In the genomic region with DNA sequence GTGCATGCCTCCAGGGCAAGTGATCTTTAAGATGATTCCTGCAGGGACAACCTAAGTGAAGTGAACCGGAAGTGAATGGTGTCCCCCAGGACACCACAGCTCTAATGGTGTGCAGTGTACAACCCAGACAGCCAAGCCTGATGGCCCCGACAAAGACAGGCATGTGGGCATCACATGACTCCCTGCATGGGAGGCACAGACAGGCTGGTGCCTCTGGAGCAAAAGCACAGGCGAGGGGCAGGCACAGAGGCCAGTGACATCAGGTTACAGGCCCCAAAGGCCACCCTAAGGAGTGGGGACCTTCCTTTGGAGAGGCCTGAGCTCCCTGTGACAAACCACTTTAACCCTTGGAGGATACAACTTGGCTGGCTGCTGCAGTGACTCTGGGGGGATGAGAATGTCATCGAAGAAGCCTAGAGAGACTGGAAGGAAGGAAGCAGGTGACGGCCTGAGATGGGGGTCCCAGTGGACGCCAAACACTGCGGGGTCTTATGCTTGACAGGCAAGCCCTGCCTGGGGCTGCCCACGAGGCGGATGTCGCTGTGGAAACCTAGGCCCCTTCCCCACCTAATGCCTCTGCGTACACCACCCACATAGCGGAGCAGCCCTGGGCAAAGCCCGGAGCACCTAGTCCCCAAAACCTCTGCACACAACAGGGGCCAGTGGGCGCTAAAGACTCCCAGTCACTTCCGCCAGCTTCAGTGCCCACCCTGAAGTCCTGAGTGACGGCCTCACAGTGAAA, we compare ENCODE assay signal across 21 cellular contexts. TPM values are rescaled to one million over a fixed set of nuclear protein-coding genes. Genes with fewer than 3 reads are reported as not detected.
DNase-seq lines count a peak whose midpoint lies in the region; ATAC-seq, FAIRE-seq and TF ChIP-seq lines count a peak whose summit lies in the region.
"Had no signal": no experiment of that assay in that cellular context is flagged by ENCODE, and none has a peak within 500 bp of the region (broad histone marks: within the 10 kb centered on the region; RNA-seq: fewer than 3 reads in every experiment).

No MANE protein-coding gene starts in this region.

- peak; percentile 55 for FAIRE-seq in bronchial epithelial cell (lab: Jason Lieb, UNC)

- DNase-seq in bronchial epithelial cell (ENCODE audit: low read depth) (no peak), left ventricle myocardium superior (no peak), sigmoid colon (no peak), HK-2 (ENCODE audit: unreplicated experiment) (no peak), NCI-H2171 (lab: John Stamatoyannopoulos, UW) (no peak), T1000 (lab: John Stamatoyannopoulos, UW) (no peak), GOT3 (lab: John Stamatoyannopoulos, UW) (no peak)
- DNase-seq: activated CD4-positive, alpha-beta T cell treated with anti-CD3 and anti-CD28 coated beads, Interleukin-2, amount 50 U/mL, for 1 hour; activated naive CD4-positive, alpha-beta T cell treated with anti-CD3 and anti-CD28 coated beads for 36 hours; DMS153; GDM1; left lung; NCI-H1436; NCI-H526; SHP77; T-cell had no signal

- H3K9me3 ChIP-seq in HEK293 (ENCODE audit: control insufficient read depth, insufficient read depth, low read depth, low read length) (no peaks in the 10 kb centered on the region), sigmoid colon (no peaks in the 10 kb centered on the region)
- H3K9me3 ChIP-seq: left lung, thoracic aorta had no signal

- H3K36me3 ChIP-seq in HEK293 (ENCODE audit: control insufficient read depth in 2 of 2, insufficient read depth in 1 of 2, low read length in 2 of 2) (peaks cover 8 to 81% of the 10 kb centered on the region in 2 experiments; a peak in 2 of 3 replicates), bronchial epithelial cell (ENCODE audit: control insufficient read depth, insufficient read depth, low read length) (peaks cover 43% of the 10 kb centered on the region), sigmoid colon (peaks cover 22 to 62% (median 38%) of the 10 kb centered on the region in 4 donors)

- POLR2A ChIA-PET in HEK293 (lab: Yijun Ruan, JAX): no interaction called here

- TF ChIP-seq CTCF in HEK293 (tag by site-specific recombination; IDR thresholded peaks at IDR 0.05) (no peak), bronchial epithelial cell (IDR thresholded peaks at IDR 0.05; ENCODE audit: insufficient read depth, low read length, severe bottlenecking) (no peak), sigmoid colon (IDR thresholded peaks at IDR 0.05) (no peak)

- no peak for TF ChIP-seq EP300 in sigmoid colon (IDR thresholded peaks at IDR 0.05)

- ATAC-seq in left ventricle myocardium superior: peak; percentile 17
- ATAC-seq: left lung, T-cell had no signal

- intact Hi-C loops in left ventricle myocardium superior (cut with micrococcal nuclease) (no loop called here), sigmoid colon (cut with DNase I) (no loop called here)

- H3K27me3 ChIP-seq in bronchial epithelial cell (ENCODE audit: control insufficient read depth, insufficient read depth, low read length) (no peaks in the 10 kb centered on the region), sigmoid colon (no peaks in the 10 kb centered on the region)
- H3K27me3 ChIP-seq: left lung had no signal

- H3K27ac ChIP-seq in HEK293 (ENCODE audit: extremely low read depth, low read depth, low read length) (no peak overlapping the region), sigmoid colon (peak overlapping the region; percentile 0 to 70 (median 22))
- H3K27ac ChIP-seq: HL-60, left lung had no signal

- no peak for TF ChIP-seq POLR2A in sigmoid colon (IDR thresholded peaks at IDR 0.05)

- CTCF ChIA-PET in HEK293 (lab: Yijun Ruan, JAX): interaction anchor here (0.6 to 1.2 kb wide), 6 partner anchors 9 to 134 kb away, joined by 3 to 10 read pairs (median 4); no protein-coding TSS in a partner anchor

- no peaks in the 10 kb centered on the region for H3K4me1 ChIP-seq in HEK293 (ENCODE audit: control insufficient read depth, insufficient read depth, low read length)
- peaks cover 0 to 18% (median 12%) of the 10 kb centered on the region in 4 donors for H3K4me1 ChIP-seq in sigmoid colon
- H3K4me1 ChIP-seq: left lung had no signal

- 93 to 95% methylated on average over 16 of the region's 16 CpGs for WGBS in sigmoid colon, 2 donors

- H3K4me3 ChIP-seq in HEK293 (ENCODE audit: low read depth, low read length) (no peak overlapping the region), bronchial epithelial cell (ENCODE audit: low read depth, low read length) (no peak overlapping the region), sigmoid colon (no peak overlapping the region)
- H3K4me3 ChIP-seq: left lung, thoracic aorta had no signal

TF ChIP-seq in HEK293, 187 proteins besides CTCF, POLR2A, EP300 and RAD21 (continues in another document):
- TF ChIP-seq ZNF768 (tag by site-specific recombination; IDR thresholded peaks at IDR 0.05) (no peak), SETDB1 (IDR thresholded peaks at IDR 0.05; ENCODE audit: insufficient read length, low read length) (no peak), EGR2 (tag by site-specific recombination; IDR thresholded peaks at IDR 0.05; ENCODE audit: low read depth) (0 out of 2 replicates have a peak, but pooled peaks have one; percentile 29), ZNF596 (tag by site-specific recombination; IDR thresholded peaks at IDR 0.05) (no peak), TCF7L2 (IDR thresholded peaks at IDR 0.05; ENCODE audit: borderline replicate concordance, low read depth, low read length) (no peak)
- TF ChIP-seq, protein P1, sequence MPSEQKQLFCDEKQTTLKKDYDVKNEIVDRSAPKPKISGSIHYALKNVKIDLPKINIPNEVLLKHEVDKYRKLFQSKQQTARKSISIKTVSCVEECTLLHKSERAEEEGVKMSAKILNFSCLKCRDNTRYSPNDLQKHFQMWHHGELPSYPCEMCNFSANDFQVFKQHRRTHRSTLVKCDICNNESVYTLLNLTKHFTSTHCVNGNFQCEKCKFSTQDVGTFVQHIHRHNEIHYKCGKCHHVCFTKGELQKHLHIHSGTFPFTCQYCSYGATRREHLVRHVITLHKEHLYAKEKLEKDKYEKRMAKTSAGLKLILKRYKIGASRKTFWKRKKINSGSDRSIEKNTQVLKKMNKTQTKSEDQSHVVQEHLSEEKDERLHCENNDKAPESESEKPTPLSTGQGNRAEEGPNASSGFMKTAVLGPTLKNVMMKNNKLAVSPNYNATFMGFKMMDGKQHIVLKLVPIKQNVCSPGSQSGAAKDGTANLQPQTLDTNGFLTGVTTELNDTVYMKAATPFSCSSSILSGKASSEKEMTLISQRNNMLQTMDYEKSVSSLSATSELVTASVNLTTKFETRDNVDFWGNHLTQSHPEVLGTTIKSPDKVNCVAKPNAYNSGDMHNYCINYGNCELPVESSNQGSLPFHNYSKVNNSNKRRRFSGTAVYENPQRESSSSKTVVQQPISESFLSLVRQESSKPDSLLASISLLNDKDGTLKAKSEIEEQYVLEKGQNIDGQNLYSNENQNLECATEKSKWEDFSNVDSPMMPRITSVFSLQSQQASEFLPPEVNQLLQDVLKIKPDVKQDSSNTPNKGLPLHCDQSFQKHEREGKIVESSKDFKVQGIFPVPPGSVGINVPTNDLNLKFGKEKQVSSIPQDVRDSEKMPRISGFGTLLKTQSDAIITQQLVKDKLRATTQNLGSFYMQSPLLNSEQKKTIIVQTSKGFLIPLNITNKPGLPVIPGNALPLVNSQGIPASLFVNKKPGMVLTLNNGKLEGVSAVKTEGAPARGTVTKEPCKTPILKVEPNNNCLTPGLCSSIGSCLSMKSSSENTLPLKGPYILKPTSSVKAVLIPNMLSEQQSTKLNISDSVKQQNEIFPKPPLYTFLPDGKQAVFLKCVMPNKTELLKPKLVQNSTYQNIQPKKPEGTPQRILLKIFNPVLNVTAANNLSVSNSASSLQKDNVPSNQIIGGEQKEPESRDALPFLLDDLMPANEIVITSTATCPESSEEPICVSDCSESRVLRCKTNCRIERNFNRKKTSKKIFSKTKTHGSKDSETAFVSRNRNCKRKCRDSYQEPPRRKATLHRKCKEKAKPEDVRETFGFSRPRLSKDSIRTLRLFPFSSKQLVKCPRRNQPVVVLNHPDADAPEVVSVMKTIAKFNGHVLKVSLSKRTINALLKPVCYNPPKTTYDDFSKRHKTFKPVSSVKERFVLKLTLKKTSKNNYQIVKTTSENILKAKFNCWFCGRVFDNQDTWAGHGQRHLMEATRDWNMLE (tag by site-specific recombination; conservative IDR thresholded peaks at IDR 0.05; ENCODE audit: low read depth): no peak
- TF ChIP-seq, protein P2, sequence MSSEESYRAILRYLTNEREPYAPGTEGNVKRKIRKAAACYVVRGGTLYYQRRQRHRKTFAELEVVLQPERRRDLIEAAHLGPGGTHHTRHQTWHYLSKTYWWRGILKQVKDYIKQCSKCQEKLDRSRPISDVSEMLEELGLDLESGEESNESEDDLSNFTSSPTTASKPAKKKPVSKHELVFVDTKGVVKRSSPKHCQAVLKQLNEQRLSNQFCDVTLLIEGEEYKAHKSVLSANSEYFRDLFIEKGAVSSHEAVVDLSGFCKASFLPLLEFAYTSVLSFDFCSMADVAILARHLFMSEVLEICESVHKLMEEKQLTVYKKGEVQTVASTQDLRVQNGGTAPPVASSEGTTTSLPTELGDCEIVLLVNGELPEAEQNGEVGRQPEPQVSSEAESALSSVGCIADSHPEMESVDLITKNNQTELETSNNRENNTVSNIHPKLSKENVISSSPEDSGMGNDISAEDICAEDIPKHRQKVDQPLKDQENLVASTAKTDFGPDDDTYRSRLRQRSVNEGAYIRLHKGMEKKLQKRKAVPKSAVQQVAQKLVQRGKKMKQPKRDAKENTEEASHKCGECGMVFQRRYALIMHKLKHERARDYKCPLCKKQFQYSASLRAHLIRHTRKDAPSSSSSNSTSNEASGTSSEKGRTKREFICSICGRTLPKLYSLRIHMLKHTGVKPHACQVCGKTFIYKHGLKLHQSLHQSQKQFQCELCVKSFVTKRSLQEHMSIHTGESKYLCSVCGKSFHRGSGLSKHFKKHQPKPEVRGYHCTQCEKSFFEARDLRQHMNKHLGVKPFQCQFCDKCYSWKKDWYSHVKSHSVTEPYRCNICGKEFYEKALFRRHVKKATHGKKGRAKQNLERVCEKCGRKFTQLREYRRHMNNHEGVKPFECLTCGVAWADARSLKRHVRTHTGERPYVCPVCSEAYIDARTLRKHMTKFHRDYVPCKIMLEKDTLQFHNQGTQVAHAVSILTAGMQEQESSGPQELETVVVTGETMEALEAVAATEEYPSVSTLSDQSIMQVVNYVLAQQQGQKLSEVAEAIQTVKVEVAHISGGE (tag by site-specific recombination; conservative IDR thresholded peaks at IDR 0.05; ENCODE audit: low read depth): no peak

RNA-seq across cellular contexts. Expression of a gene that starts 12.4 kb away (rescaled TPM):
- total RNA-seq in bronchial epithelial cell (14.3 and 28.2 TPM in 2 replicates), left ventricle myocardium superior (17.9 TPM), sigmoid colon (10 to 100 TPM; 10.3 to 14.4 (median 12.2) TPM)
- polyA plus RNA-seq in sigmoid colon: 10 to 100 TPM in 1 of 3 donors, 1 to 10 TPM in 2; 4.6 to 19.7 (median 7.2) TPM

RNA-seq across cellular contexts. Expression of a gene that starts 28.9 kb away (rescaled TPM):
- under 0.01 TPM in 1 of 2 replicates, not detected in the other for total RNA-seq in bronchial epithelial cell
- total RNA-seq in left ventricle myocardium superior: 223 TPM
- total RNA-seq in sigmoid colon: 10 to 100 TPM in 2 of 4 donors, 1 to 10 TPM in 2; 6.4 to 19.9 (median 10.6) TPM
- 1 to 10 TPM in 1 of 3 donors, under 1 TPM in 2; 0.46 to 1.2 (median 0.60) TPM for polyA plus RNA-seq in sigmoid colon
- total RNA-seq: activated naive CD4-positive, alpha-beta T cell treated with anti-CD3 and anti-CD28 coated beads for 36 hours; MCF 10A had no signal
- polyA plus RNA-seq: IgD-negative memory B cell had no signal

RNA-seq across cellular contexts. Expression of a gene that starts 57.7 kb away (rescaled TPM):
- total RNA-seq in bronchial epithelial cell (17.4 and 23.6 TPM in 2 replicates), left ventricle myocardium superior (12.9 TPM), sigmoid colon (10 to 100 TPM; 35.0 to 58.9 (median 43.6) TPM)
- polyA plus RNA-seq in sigmoid colon: 100 to 1,000 TPM in 1 of 3 donors, 10 to 100 TPM in 2; 52.4 to 102 (median 67.3) TPM

Comparison
In these comparisons a context has a peak if more than half of its experiments do, and no peak if none do; other contexts are left out.
1. RNA of a gene that starts 28.9 kb away (total RNA-seq): 223 TPM in left ventricle myocardium superior (single experiment); 6.4 to 19.9 TPM in sigmoid colon and under 0.01 TPM in bronchial epithelial cell; every median in the first group is over 10 times any median in the second.